Comparison of ENCODE assay signal across 17 cellular contexts in the genomic region with DNA sequence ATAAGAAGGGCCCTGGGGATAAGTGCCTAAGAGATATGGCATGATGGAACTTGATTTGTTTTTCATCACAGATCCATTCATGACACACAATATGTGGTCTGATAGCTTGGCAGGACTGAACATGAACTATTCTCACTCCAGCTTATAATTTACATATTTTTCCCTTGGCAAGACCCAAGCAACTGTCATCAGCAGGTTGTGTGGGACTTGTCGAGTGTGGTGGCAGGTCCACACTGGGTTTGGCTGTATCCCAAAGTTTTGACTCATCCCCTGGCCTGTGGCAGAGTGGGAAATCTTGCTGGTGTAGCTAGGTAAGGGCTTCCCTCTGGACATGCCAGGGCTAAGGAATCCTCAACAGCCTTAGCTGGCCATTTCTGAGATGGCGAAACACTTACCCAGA.
DNase-seq lines count a peak whose midpoint lies in the region; ATAC-seq, FAIRE-seq and TF ChIP-seq lines count a peak whose summit lies in the region.
"Had no signal": no experiment of that assay in that cellular context is flagged by ENCODE, and none has a peak within 500 bp of the region (broad histone marks: within the 10 kb centered on the region; RNA-seq: fewer than 3 reads in every experiment).

No MANE protein-coding gene starts in this region.

- DNase-seq in ELR (ENCODE audit: low read depth) (peak; percentile 35), NCI-H446 (lab: John Stamatoyannopoulos, UW) (peak; percentile 45 to 88), chondrocyte (ENCODE audit: low spot score) (no peak), pancreas (peak in 1 of 6 donors; percentile 52), aorta (no peak), NCI-H1930 (lab: John Stamatoyannopoulos, UW) (no peak), activated T-cell treated with anti-CD3 and anti-CD28 coated beads for 4 hours (no peak)
- DNase-seq: activated CD4-positive, alpha-beta T cell treated with anti-CD3 and anti-CD28 coated beads for 1 hour; activated T-cell treated with anti-CD3 and anti-CD28 coated beads, Interleukin-2, amount 50 U/mL, for 48 hours; central memory CD4-positive, alpha-beta T cell; MM.1S; NCI-H526 treated with DMSO at 0.1 percent for 48 hours; nucleus accumbens; stimulated activated CD4-positive, alpha-beta T cell treated with anti-CD3 and anti-CD28 coated beads, Interleukin-2, amount 100 ng/mL, for 24 hours; stimulated activated naive CD4-positive, alpha-beta T cell treated with Interleukin-2 at 50 U/mL for 16 hours had no signal

- H3K36me3 ChIP-seq in pancreas (no peaks in the 10 kb centered on the region), aorta (ENCODE audit: control insufficient read depth in 1 of 2, insufficient read depth in 2 of 2, low read length in 1 of 2) (no peaks in the 10 kb centered on the region)

- H3K36me3 Mint-ChIP-seq in chondrocyte (ENCODE audit: low read depth): no peaks in the 10 kb centered on the region

- peak overlapping the region; percentile 41 for H3K27ac Mint-ChIP-seq in chondrocyte (ENCODE audit: unreplicated experiment)

- FAIRE-seq in pancreas (lab: Jason Lieb, UNC): no peak

- peak in 3 of 4 donors; percentile 25 to 76 (median 57) for ATAC-seq in pancreas
- ATAC-seq in HG02763 (IDR thresholded peaks at IDR 0.05; ENCODE audit: unreplicated experiment): no peak
- ATAC-seq in aorta (ENCODE audit: low FRiP score): no peak

- H3K4me3 ChIP-seq in pancreas (no peak overlapping the region), aorta (ENCODE audit: low read length in 2 of 2) (no peak overlapping the region)
- H3K4me3 ChIP-seq: SK-N-MC had no signal

- H3K4me1 ChIP-seq in pancreas (no peaks in the 10 kb centered on the region), aorta (ENCODE audit: control insufficient read depth in 1 of 2, insufficient read depth in 2 of 2, low read length in 2 of 2) (no peaks in the 10 kb centered on the region)

- no peaks in the 10 kb centered on the region for H3K9me3 Mint-ChIP-seq in chondrocyte (ENCODE audit: low read depth)

- intact Hi-C loops in pancreas (cut with DNase I) (no loop called here), aorta (cut with DNase I) (loop anchor here (10.0 kb wide), 2 partner anchors 75 to 225 kb away; no protein-coding TSS in a partner anchor)

- H3K27ac ChIP-seq in pancreas (no peak overlapping the region), aorta (ENCODE audit: low read depth in 1 of 2, low read length in 2 of 2) (no peak overlapping the region)
- H3K27ac ChIP-seq: SK-N-MC had no signal

- no peaks in the 10 kb centered on the region for H3K27me3 Mint-ChIP-seq in chondrocyte (ENCODE audit: low read depth)

- TF ChIP-seq CTCF in chondrocyte (IDR thresholded peaks at IDR 0.05) (no peak), pancreas (IDR thresholded peaks at IDR 0.05) (no peak)

- 66 to 72% methylated on average over 2 of the region's 2 CpGs for WGBS in pancreas, 2 donors
- WGBS in aorta, 2 donors: 45 to 48% methylated on average over 2 of the region's 2 CpGs

- H3K4me1 Mint-ChIP-seq in chondrocyte (ENCODE audit: low read depth): peaks cover 41% of the 10 kb centered on the region

- H3K27me3 ChIP-seq in pancreas (no peaks in the 10 kb centered on the region), aorta (ENCODE audit: control insufficient read depth in 1 of 2, insufficient read depth in 2 of 2, low read length in 1 of 2) (no peaks in the 10 kb centered on the region)

- H3K9me3 ChIP-seq in pancreas (no peaks in the 10 kb centered on the region), aorta (ENCODE audit: control insufficient read depth, low read length) (no peaks in the 10 kb centered on the region)

- H3K4me3 Mint-ChIP-seq in chondrocyte (ENCODE audit: unreplicated experiment): no peak overlapping the region

Comparison
In these comparisons a context has a peak if more than half of its experiments do, and no peak if none do; other contexts are left out.
1. DNase-seq: peak in ELR (single experiment) and NCI-H446 (2 of 2); none in chondrocyte (single experiment), aorta (0 of 2), NCI-H1930 (0 of 2) and activated T-cell treated with anti-CD3 and anti-CD28 coated beads for 4 hours (single experiment).
2. ATAC-seq: peak in pancreas (3 of 4); none in HG02763 (single experiment) and aorta (single experiment).
3. intact Hi-C loops: an anchor here in aorta (10.0 kb wide); none called in pancreas.